Comparison of ENCODE assay signal across 8 cellular contexts in genomic region chr10:14010083-14010551, GRCh38.
A peak's percentile ranks its signal among the peaks of the same experiment; 100 is the strongest.
DNase-seq lines count a peak whose midpoint lies in the region; ATAC-seq and TF ChIP-seq lines count a peak whose summit lies in the region.

No MANE protein-coding gene starts in this region.

- H3K27ac Mint-ChIP-seq in activated T-helper 1 cell treated with anti-CD3 and anti-CD28 coated beads, Interleukin-12 subunit alpha, Interleukin-12 subunit beta, Interleukin-2, Interleukin-4 antibody, amounts not matched to agents 30 ng/mL and 10 ng/mL and 1 ng/mL, durations not matched to agents 14 hours and 24 hours and 36 hours, result peak overlapping the region; percentile 74

- TF ChIP-seq CTCF in A673 (conservative IDR thresholded peaks at IDR 0.05; ENCODE audit: low read depth, low read length), result no peak

- CTCF ChIA-PET in A673 (lab: Charles Lee), result interaction anchor here (0.5 kb wide), 1 partner anchor 88 kb away, joined by 3 read pairs; no protein-coding TSS in a partner anchor

- H3K4me3 Mint-ChIP-seq in activated T-helper 1 cell treated with anti-CD3 and anti-CD28 coated beads, Interleukin-12 subunit alpha, Interleukin-12 subunit beta, Interleukin-2, Interleukin-4 antibody, amounts not matched to agents 30 ng/mL and 10 ng/mL and 1 ng/mL, durations not matched to agents 14 hours and 24 hours and 36 hours, result peak overlapping the region; percentile 81

- H3K27ac ChIP-seq in A673 (ENCODE audit: low read depth, low read length, poor library complexity, severe bottlenecking), result peak overlapping the region; percentile 51

- ATAC-seq in GM21447 (IDR thresholded peaks at IDR 0.05; ENCODE audit: unreplicated experiment), result peak; percentile 20
- ATAC-seq in GM21381 (IDR thresholded peaks at IDR 0.05; ENCODE audit: unreplicated experiment), result no peak
- no peak for ATAC-seq in GM21723 (IDR thresholded peaks at IDR 0.05; ENCODE audit: unreplicated experiment)

- no peaks in the 10 kb centered on the region for H3K9me3 ChIP-seq in A673 (ENCODE audit: low read depth, low read length, poor library complexity, severe bottlenecking)

- H3K9me3 Mint-ChIP-seq in activated T-helper 1 cell treated with anti-CD3 and anti-CD28 coated beads, Interleukin-12 subunit alpha, Interleukin-12 subunit beta, Interleukin-2, Interleukin-4 antibody, amounts not matched to agents 30 ng/mL and 10 ng/mL and 1 ng/mL, durations not matched to agents 14 hours and 24 hours and 36 hours, result no peaks in the 10 kb centered on the region

- no peaks in the 10 kb centered on the region for H3K36me3 ChIP-seq in A673 (ENCODE audit: insufficient read depth, low read length, poor library complexity, severe bottlenecking)

- peaks cover 4% of the 10 kb centered on the region for H3K27me3 ChIP-seq in A673 (replicated peaks; ENCODE audit: insufficient read depth, low read depth, low read length, poor library complexity)

- intact Hi-C loops in A673 (cut with micrococcal nuclease; ENCODE audit: unreplicated experiment), result no loop called here
- intact Hi-C loops in activated T-helper 1 cell treated with anti-CD3 and anti-CD28 coated beads, Interleukin-12 subunit alpha, Interleukin-12 subunit beta, Interleukin-2, Interleukin-4 antibody, amounts not matched to agents 30 ng/mL and 10 ng/mL and 1 ng/mL, durations not matched to agents 14 hours and 24 hours and 36 hours (cut with micrococcal nuclease), result no loop called here

- BruUV-seq in A673 (replicated peaks; lab: Mats Ljungman, UMichigan), result TSS peak; percentile 88

- POLR2A ChIA-PET in A673 (lab: Charles Lee; ENCODE audit: low non-redundant PET), result interaction anchor here (0.6 kb wide), 1 partner anchor 161 kb away, joined by 4 read pairs; no protein-coding TSS in a partner anchor

- H3K27me3 Mint-ChIP-seq in activated T-helper 1 cell treated with anti-CD3 and anti-CD28 coated beads, Interleukin-12 subunit alpha, Interleukin-12 subunit beta, Interleukin-2, Interleukin-4 antibody, amounts not matched to agents 30 ng/mL and 10 ng/mL and 1 ng/mL, durations not matched to agents 14 hours and 24 hours and 36 hours (ENCODE audit: insufficient read depth), result peaks cover 17% of the 10 kb centered on the region

- H3K36me3 Mint-ChIP-seq in activated T-helper 1 cell treated with anti-CD3 and anti-CD28 coated beads, Interleukin-12 subunit alpha, Interleukin-12 subunit beta, Interleukin-2, Interleukin-4 antibody, amounts not matched to agents 30 ng/mL and 10 ng/mL and 1 ng/mL, durations not matched to agents 14 hours and 24 hours and 36 hours (ENCODE audit: low read depth), result no peaks in the 10 kb centered on the region

- H3K4me1 Mint-ChIP-seq in activated T-helper 1 cell treated with anti-CD3 and anti-CD28 coated beads, Interleukin-12 subunit alpha, Interleukin-12 subunit beta, Interleukin-2, Interleukin-4 antibody, amounts not matched to agents 30 ng/mL and 10 ng/mL and 1 ng/mL, durations not matched to agents 14 hours and 24 hours and 36 hours (ENCODE audit: low read depth), result peaks cover 33% of the 10 kb centered on the region

- DNase-seq in A673 (ENCODE audit: low spot score) (peak; percentile 80), iris pigment epithelial cell (ENCODE audit: low read depth) (peak; percentile 70), NK-92 (lab: John Stamatoyannopoulos, UW; ENCODE audit: unreplicated experiment) (no peak)
- no peak for DNase-seq in activated T-helper 1 cell treated with anti-CD3 and anti-CD28 coated beads, Interleukin-12 subunit alpha, Interleukin-12 subunit beta, Interleukin-2, Interleukin-4 antibody, amounts not matched to agents 30 ng/mL and 10 ng/mL and 1 ng/mL, durations not matched to agents 14 hours and 24 hours and 36 hours (ENCODE audit: low spot score)
- no peak for DNase-seq in activated CD4-positive, CD25-positive, alpha-beta regulatory T cell treated with anti-CD3 and anti-CD28 coated beads, Interleukin-2, amount 50 U/mL, for 72 hours

- H3K4me1 ChIP-seq in A673 (ENCODE audit: insufficient read depth, low read length, poor library complexity, severe bottlenecking), result peaks cover 12% of the 10 kb centered on the region

- H3K4me3 ChIP-seq in A673 (ENCODE audit: low read depth, low read length, poor library complexity, severe bottlenecking), result peak overlapping the region; percentile 40

Comparison
In these comparisons a context has a peak if more than half of its experiments do, and no peak if none do; other contexts are left out.
1. DNase-seq: peak in A673 (single experiment) and iris pigment epithelial cell (single experiment); none in activated T-helper 1 cell treated with anti-CD3 and anti-CD28 coated beads, Interleukin-12 subunit alpha, Interleukin-12 subunit beta, Interleukin-2, Interleukin-4 antibody, amounts not matched to agents 30 ng/mL and 10 ng/mL and 1 ng/mL, durations not matched to agents 14 hours and 24 hours and 36 hours (single experiment), activated CD4-positive, CD25-positive, alpha-beta regulatory T cell treated with anti-CD3 and anti-CD28 coated beads, Interleukin-2, amount 50 U/mL, for 72 hours (single experiment) and NK-92 (single experiment).